In genomic region chr3:15989419-15989818, GRCh38 we compare ENCODE assay signal across 13 cellular contexts.
DNase-seq lines count a peak whose midpoint lies in the region; ATAC-seq, FAIRE-seq and TF ChIP-seq lines count a peak whose summit lies in the region.
"Had no signal": no experiment of that assay in that cellular context is flagged by ENCODE, and none has a peak within 500 bp of the region (broad histone marks: within the 10 kb centered on the region; RNA-seq: fewer than 3 reads in every experiment).

No MANE protein-coding gene starts in this region.

- intact Hi-C loops in IMR-90 (cut with micrococcal nuclease) = no loop called here
- intact Hi-C loops in K562 (cut with micrococcal nuclease) = no loop called here

- FAIRE-seq in K562 (lab: Jason Lieb, UNC) = peak; percentile 62
- FAIRE-seq: kidney had no signal

- WGBS in IMR-90 (ENCODE audit: extremely low coverage in 2 of 2, insufficient read length in 1 of 2), 2 experiments = no CpG with 5 or more reads among the region's 1 CpG
- 0% methylated on average over 1 of the region's 1 CpG for WGBS in K562 (ENCODE audit: insufficient coverage, low coverage, missing lambda C conversion rate)
- 80% methylated on average over 1 of the region's 1 CpG for WGBS in liver
- 64 to 65% methylated on average over 1 of the region's 1 CpG for WGBS in upper lobe of left lung, 2 donors

- H3K79me2 ChIP-seq in K562 (ENCODE audit: control insufficient read depth, insufficient read depth, low read length) = no peaks in the 10 kb centered on the region

- H3K4me1 ChIP-seq in IMR-90 (ENCODE audit: control insufficient read depth, insufficient read depth, low read length) (no peaks in the 10 kb centered on the region), K562 (replicated peaks in 1 of 2; ENCODE audit: control insufficient read depth in 2 of 2, insufficient read depth in 2 of 2, low read length in 2 of 2) (no peaks in the 10 kb centered on the region), liver (ENCODE audit: control insufficient read depth in 4 of 4, insufficient read depth in 4 of 4, low read length in 3 of 4) (no peaks in the 10 kb centered on the region), upper lobe of left lung (no peaks in the 10 kb centered on the region)
- H3K4me1 ChIP-seq: esophagus muscularis mucosa had no signal

- no peak overlapping the region for H3K23ac ChIP-seq in IMR-90 (ENCODE audit: low read depth, low read length)

- no peak overlapping the region for H2AFZ ChIP-seq in IMR-90 (replicated peaks; ENCODE audit: low read length, poor library complexity)
- no peak overlapping the region for H2AFZ ChIP-seq in K562 (ENCODE audit: low read depth, low read length)

- no peaks in the 10 kb centered on the region for H3K27me3 ChIP-seq in IMR-90 (ENCODE audit: control insufficient read depth, insufficient read depth, low read length)
- no peaks in the 10 kb centered on the region for H3K27me3 ChIP-seq in K562 (ENCODE audit: control insufficient read depth in 2 of 2, insufficient read depth in 2 of 2, low read length in 2 of 2)
- H3K27me3 ChIP-seq in liver (ENCODE audit: control insufficient read depth in 4 of 4, insufficient read depth in 4 of 4, low read length in 3 of 4) = no peaks in the 10 kb centered on the region
- no peaks in the 10 kb centered on the region for H3K27me3 ChIP-seq in upper lobe of left lung
- H3K27me3 ChIP-seq: esophagus muscularis mucosa had no signal

- H3K9me3 ChIP-seq in IMR-90 (ENCODE audit: control insufficient read depth, insufficient read depth, low read length) (0 out of 2 replicates have a peak, but pooled peaks cover 2% of the 10 kb centered on the region), K562 (replicated peaks; ENCODE audit: control insufficient read depth, insufficient read depth, low read depth, low read length) (no peaks in the 10 kb centered on the region), liver (ENCODE audit: control insufficient read depth in 4 of 4, low read length in 3 of 4) (no peaks in the 10 kb centered on the region), upper lobe of left lung (no peaks in the 10 kb centered on the region)

- no peak overlapping the region for H2BK120ac ChIP-seq in IMR-90 (ENCODE audit: low read depth, low read length)

- no peak overlapping the region for H3K27ac ChIP-seq in IMR-90 (ENCODE audit: insufficient read depth, low read length)
- H3K27ac ChIP-seq in K562 (ENCODE audit: extremely low read depth, low read depth, low read length) = no peak overlapping the region
- H3K27ac ChIP-seq in liver (ENCODE audit: low read depth in 1 of 2, low read length in 2 of 2) = no peak overlapping the region
- no peak overlapping the region for H3K27ac ChIP-seq in upper lobe of left lung
- H3K27ac ChIP-seq: esophagus muscularis mucosa had no signal

- no peak overlapping the region for H2BK15ac ChIP-seq in IMR-90 (ENCODE audit: low read depth, low read length)

- no peak overlapping the region for H2AK9ac ChIP-seq in IMR-90 (replicated peaks; ENCODE audit: low read depth, low read length, poor library complexity)

- POLR2A ChIA-PET in IMR-90 (lab: Charles Lee; ENCODE audit: unreplicated experiment) = no interaction called here
- POLR2A ChIA-PET in K562 (lab: Yijun Ruan, JAX) = no interaction called here

- H3K36me3 ChIP-seq in IMR-90 (ENCODE audit: control insufficient read depth, insufficient read depth, low read length) = no peaks in the 10 kb centered on the region
- no peaks in the 10 kb centered on the region for H3K36me3 ChIP-seq in K562 (ENCODE audit: control insufficient read depth, insufficient read depth, low read length)
- H3K36me3 ChIP-seq in liver (ENCODE audit: control insufficient read depth in 4 of 4, insufficient read depth in 3 of 4, low read depth in 1 of 4, low read length in 3 of 4) = no peaks in the 10 kb centered on the region
- H3K36me3 ChIP-seq in upper lobe of left lung = no peaks in the 10 kb centered on the region
- H3K36me3 ChIP-seq: esophagus muscularis mucosa had no signal

- peak; percentile 41 for TF ChIP-seq CTCF in IMR-90 (conservative IDR thresholded peaks at IDR 0.05; ENCODE audit: low read depth, low read length)
- TF ChIP-seq CTCF in K562 (IDR thresholded peaks at IDR 0.05 in 2 of 3, conservative IDR thresholded peaks at IDR 0.05 in 1 of 3; ENCODE audit: insufficient read depth in 2 of 3, low read depth in 1 of 3, low read length in 3 of 3) = peak; percentile 20 to 46 (median 36); a peak in 4 of 6 replicates
- peak; percentile 17 for TF ChIP-seq CTCF in liver (IDR thresholded peaks at IDR 0.05; ENCODE audit: low read depth, low read length, missing input control)
- TF ChIP-seq CTCF in upper lobe of left lung (IDR thresholded peaks at IDR 0.05) = peak in 1 of 6 experiments; percentile 8

- H4K20me1 ChIP-seq in IMR-90 (ENCODE audit: insufficient read depth, low read length) (no peaks in the 10 kb centered on the region), K562 (replicated peaks; ENCODE audit: control insufficient read depth, insufficient read depth, low read length) (no peaks in the 10 kb centered on the region)

- in situ Hi-C loops in IMR-90 (cut with MboI; ENCODE audit: low sequenced_read_pairs) (no loop called here), K562 (cut with MboI) (no loop called here)

- no peak overlapping the region for H2AK5ac ChIP-seq in IMR-90 (ENCODE audit: low read depth, low read length)

- H2BK20ac ChIP-seq in IMR-90 (ENCODE audit: low read depth, low read length) = no peak overlapping the region

- H3K4me3 ChIP-seq in IMR-90 (ENCODE audit: insufficient read depth, low read depth, low read length) (no peak overlapping the region), K562 (no peak overlapping the region), liver (ENCODE audit: low read depth in 1 of 3, low read length in 3 of 3) (no peak overlapping the region), upper lobe of left lung (no peak overlapping the region)
- H3K4me3 ChIP-seq: esophagus muscularis mucosa had no signal

- H3K9ac ChIP-seq in IMR-90 (ENCODE audit: low read depth, low read length) = no peak overlapping the region
- no peak overlapping the region for H3K9ac ChIP-seq in K562 (ENCODE audit: insufficient read depth in 1 of 2, low read depth in 2 of 2, low read length in 2 of 2)
- H3K9ac ChIP-seq in liver (ENCODE audit: low read depth in 1 of 2, low read length in 2 of 2) = no peak overlapping the region

- peak; percentile 24 for DNase-seq in ELR (ENCODE audit: low read depth)
- DNase-seq in IMR-90 = peak; percentile 64
- no peak for DNase-seq in K562 (ENCODE audit: extremely low read depth in 1 of 4, low spot score in 3 of 4)
- no peak for DNase-seq in DMS153 treated with DMSO at 0.1 percent for 48 hours (lab: John Stamatoyannopoulos, UW; ENCODE audit: unreplicated experiment)
- DNase-seq in upper lobe of left lung = no peak
- DNase-seq: Calu3, kidney, naive B cell, NCI-H1436 had no signal

- no peak overlapping the region for H3K56ac ChIP-seq in IMR-90 (ENCODE audit: extremely low read depth, insufficient read depth, low read length)

- TF ChIP-seq RAD21 in IMR-90 (IDR thresholded peaks at IDR 0.05; ENCODE audit: low read length) (0 out of 2 replicates have a peak, but pooled peaks have one; percentile 23), K562 (CRISPR knock-in tag; conservative IDR thresholded peaks at IDR 0.05 in 1 of 2, IDR thresholded peaks at IDR 0.05 in 1 of 2) (no peak), liver (IDR thresholded peaks at IDR 0.05) (peak in 1 of 2 donors; percentile 32)

- H3K9me1 ChIP-seq in IMR-90 (ENCODE audit: insufficient read depth, low read length) = no peaks in the 10 kb centered on the region
- H3K9me1 ChIP-seq in K562 (ENCODE audit: control insufficient read depth, insufficient read depth, low read length) = no peaks in the 10 kb centered on the region

- TF ChIP-seq EP300 in K562 (IDR thresholded peaks at IDR 0.05; ENCODE audit: low read length) (no peak), upper lobe of left lung (IDR thresholded peaks at IDR 0.05) (no peak)

- no peak overlapping the region for H4K91ac ChIP-seq in IMR-90 (ENCODE audit: insufficient read depth, low read depth, low read length)

- dilution Hi-C loops in IMR-90 (cut with HindIII; ENCODE audit: low sequenced_read_pairs, unreplicated experiment) = no loop called here

- no peak overlapping the region for H4K5ac ChIP-seq in IMR-90 (ENCODE audit: low read depth, low read length)

- H3K14ac ChIP-seq in IMR-90 (replicated peaks; ENCODE audit: low read depth, low read length) = no peak overlapping the region

- TF ChIP-seq POLR2A in IMR-90 (IDR thresholded peaks at IDR 0.05; ENCODE audit: low read depth, low read length) (no peak), K562 (conservative IDR thresholded peaks at IDR 0.05) (no peak), upper lobe of left lung (IDR thresholded peaks at IDR 0.05) (no peak)

- CTCF ChIA-PET in IMR-90 (lab: Yijun Ruan, JAX) (no interaction called here), K562 (lab: Yijun Ruan, JAX; ENCODE audit: low intra/inter-chr PET ratio) (no interaction called here)

- no peak overlapping the region for H4K8ac ChIP-seq in IMR-90 (ENCODE audit: low read depth in 2 of 2, low read length in 2 of 2)

- no peak overlapping the region for H3K4ac ChIP-seq in IMR-90 (ENCODE audit: low read depth, low read length)

- H3K79me1 ChIP-seq in IMR-90 (ENCODE audit: low read depth in 1 of 2, low read length in 2 of 2) = no peaks in the 10 kb centered on the region

- no peak overlapping the region for H2BK5ac ChIP-seq in IMR-90 (ENCODE audit: low read depth, low read length, poor library complexity, severe bottlenecking)

- H3K18ac ChIP-seq in IMR-90 (ENCODE audit: low read depth, low read length) = no peak overlapping the region

- H3K4me2 ChIP-seq in IMR-90 (ENCODE audit: low read depth, low read length) (no peak overlapping the region), K562 (ENCODE audit: insufficient read depth, low read length) (no peak overlapping the region)

- peak; percentile 85 for ATAC-seq in IMR-90 (ENCODE audit: low read depth)
- no peak for ATAC-seq in K562
- no peak for ATAC-seq in GM21717 (IDR thresholded peaks at IDR 0.05; ENCODE audit: unreplicated experiment)
- no peak for ATAC-seq in upper lobe of left lung (ENCODE audit: low FRiP score in 2 of 2)
- no peak for ATAC-seq in HG03378 (IDR thresholded peaks at IDR 0.05; ENCODE audit: unreplicated experiment)

- no TSS peak for BruUV-seq in IMR-90 (replicated peaks; lab: Mats Ljungman, UMichigan)
- BruUV-seq in K562 (replicated peaks; lab: Mats Ljungman, UMichigan) = no TSS peak

TF ChIP-seq in IMR-90, 13 proteins besides CTCF, POLR2A, EP300 and RAD21 (continues in another document):
- TF ChIP-seq MAFK (IDR thresholded peaks at IDR 0.05; ENCODE audit: low read depth, low read length) = no peak

TF ChIP-seq in K562, 482 proteins besides CTCF, POLR2A, EP300 and RAD21 (continues in another document):
- TF ChIP-seq JUNB (CRISPR knock-in tag; conservative IDR thresholded peaks at IDR 0.05) = no peak
- TF ChIP-seq RBFOX2 (IDR thresholded peaks at IDR 0.05; ENCODE audit: low read depth, low read length) = no peak
- TF ChIP-seq NFXL1 (CRISPR knock-in tag; IDR thresholded peaks at IDR 0.05) = no peak
- no peak for TF ChIP-seq SMAD1 (IDR thresholded peaks at IDR 0.05; ENCODE audit: low read depth, low read length, partially characterized antibody)

TF ChIP-seq in liver, 16 proteins besides CTCF, POLR2A, EP300 and RAD21:
- TF ChIP-seq EGR1 (IDR thresholded peaks at IDR 0.05; ENCODE audit: low read depth in 2 of 2) (no peak), HNF4G (IDR thresholded peaks at IDR 0.05) (no peak), TAF1 (conservative IDR thresholded peaks at IDR 0.05) (no peak), FOXA2 (IDR thresholded peaks at IDR 0.05) (no peak), GABPA (IDR thresholded peaks at IDR 0.05 in 1 of 2, conservative IDR thresholded peaks at IDR 0.05 in 1 of 2) (no peak)

Comparison
In these comparisons a context has a peak if more than half of its experiments do, and no peak if none do; other contexts are left out.
1. DNase-seq: peak in ELR (single experiment) and IMR-90 (single experiment); none in K562 (0 of 4), DMS153 treated with DMSO at 0.1 percent for 48 hours (single experiment) and upper lobe of left lung (0 of 2).